ENCODE assay signal across 9 cellular contexts in genomic region chr11:112564228-112564955, GRCh38.
DNase-seq lines count a peak whose midpoint lies in the region; ATAC-seq and TF ChIP-seq lines count a peak whose summit lies in the region.
"Had no signal": no experiment of that assay in that cellular context is flagged by ENCODE, and none has a peak within 500 bp of the region (broad histone marks: within the 10 kb centered on the region; RNA-seq: fewer than 3 reads in every experiment).

No MANE protein-coding gene starts in this region.

- no peak overlapping the region for H3T11ph ChIP-seq in H9 (ENCODE audit: low read length)

- H4K5ac ChIP-seq in H9 (ENCODE audit: insufficient read length, low read depth, low read length), result no peak overlapping the region

- no peak overlapping the region for H4K8ac ChIP-seq in H9 (replicated peaks; ENCODE audit: insufficient read length, low read depth, low read length)

- H3K14ac ChIP-seq in H9 (ENCODE audit: insufficient read depth, low read length), result no peak overlapping the region

- H3K4me1 Mint-ChIP-seq in chondrocyte (ENCODE audit: low read depth) (peaks cover 30% of the 10 kb centered on the region), H9 (peaks cover 4 to 8% of the 10 kb centered on the region in 2 experiments; a peak in 2 of 4 replicates)

- intact Hi-C loops in left lung (cut with DNase I), result no loop called here
- intact Hi-C loops in testis (cut with DNase I; ENCODE audit: low total_unique reads), result no loop called here

- no peak overlapping the region for H3K23ac ChIP-seq in H9 (ENCODE audit: insufficient read length, low read depth, low read length)

- peak; percentile 90 for DNase-seq in LHCN-M2 (ENCODE audit: low read depth)
- no peak for DNase-seq in chondrocyte (ENCODE audit: low spot score)
- DNase-seq in left lung, result no peak
- DNase-seq in testis, result peak; percentile 18
- no peak for DNase-seq in BE2C
- DNase-seq in stimulated activated CD4-positive, alpha-beta T cell treated with anti-CD3 and anti-CD28 coated beads, Interleukin-2, amount 100 ng/mL, for 48 hours, result no peak
- DNase-seq in H9, result no peak
- DNase-seq: activated T-cell treated with anti-CD3 and anti-CD28 coated beads, Interleukin-2, amount 50 U/mL, for 24 hours; SHP77 treated with DMSO at 0.1 percent for 48 hours had no signal

- 33 to 40% methylated on average over 3 of the region's 3 CpGs for WGBS in testis, 2 donors
- WGBS in H9 (ENCODE audit: extremely low coverage, insufficient read length, low lambda C conversion rate), result no CpG with 5 or more reads among the region's 3 CpGs

- H3K4me3 ChIP-seq in left lung (no peak overlapping the region), testis (no peak overlapping the region), BE2C (ENCODE audit: low read depth, low read length) (no peak overlapping the region)

- H2BK120ac ChIP-seq in H9 (ENCODE audit: low read depth, low read length, poor library complexity, severe bottlenecking), result no peak overlapping the region

- H3K4me2 ChIP-seq in H9 (ENCODE audit: insufficient read depth, insufficient read length, low read length), result no peak overlapping the region

- no peaks in the 10 kb centered on the region for H3K9me3 Mint-ChIP-seq in chondrocyte (ENCODE audit: low read depth)
- no peaks in the 10 kb centered on the region for H3K9me3 Mint-ChIP-seq in H9
- H3K9me3 Mint-ChIP-seq: activated T-cell treated with anti-CD3 and anti-CD28 coated beads, Interleukin-2, amount 50 U/mL, for 24 hours had no signal

- no peak overlapping the region for H2BK12ac ChIP-seq in H9 (ENCODE audit: insufficient read length, low read depth, low read length)

- no peak overlapping the region for H3K4ac ChIP-seq in H9 (ENCODE audit: low read depth, low read length)

- H3K4me3 Mint-ChIP-seq in chondrocyte (ENCODE audit: unreplicated experiment) (no peak overlapping the region), H9 (no peak overlapping the region)
- H3K4me3 Mint-ChIP-seq: activated T-cell treated with anti-CD3 and anti-CD28 coated beads, Interleukin-2, amount 50 U/mL, for 24 hours had no signal

- H3K9ac ChIP-seq in H9 (ENCODE audit: extremely low read depth, insufficient read length, low read length), result no peak overlapping the region

- TF ChIP-seq CTCF in chondrocyte (IDR thresholded peaks at IDR 0.05) (no peak), left lung (IDR thresholded peaks at IDR 0.05) (no peak), testis (IDR thresholded peaks at IDR 0.05) (no peak), BE2C (IDR thresholded peaks at IDR 0.05; ENCODE audit: low read depth, low read length) (no peak), H9 (conservative IDR thresholded peaks at IDR 0.05) (no peak)

- H3K4me1 ChIP-seq in left lung (no peaks in the 10 kb centered on the region), testis (no peaks in the 10 kb centered on the region), BE2C (no peaks in the 10 kb centered on the region), H9 (ENCODE audit: insufficient read depth, low read length) (no peaks in the 10 kb centered on the region)

- H3K18ac ChIP-seq in H9 (ENCODE audit: insufficient read length, low read depth, low read length), result no peak overlapping the region

- H3K36me3 ChIP-seq in left lung, result no peaks in the 10 kb centered on the region
- H3K36me3 ChIP-seq in testis (ENCODE audit: low read depth, missing control alignments), result no peaks in the 10 kb centered on the region
- H3K36me3 ChIP-seq in BE2C, result no peaks in the 10 kb centered on the region

- no peak overlapping the region for H2AK5ac ChIP-seq in H9 (ENCODE audit: insufficient read length, low read length)

- no peak overlapping the region for H3K56ac ChIP-seq in H9 (ENCODE audit: insufficient read length, low read depth, low read length)

- no peaks in the 10 kb centered on the region for H3K79me1 ChIP-seq in H9 (ENCODE audit: insufficient read depth, low read depth, low read length, poor library complexity, severe bottlenecking)

- H3K27ac Mint-ChIP-seq in chondrocyte (ENCODE audit: unreplicated experiment) (peak overlapping the region; percentile 20), H9 (peak overlapping the region in 1 of 3 experiments; percentile 19; a peak in 2 of 7 replicates)
- H3K27ac Mint-ChIP-seq: activated T-cell treated with anti-CD3 and anti-CD28 coated beads, Interleukin-2, amount 50 U/mL, for 24 hours had no signal

- no peaks in the 10 kb centered on the region for H4K20me1 ChIP-seq in H9 (ENCODE audit: control insufficient read depth, insufficient read depth, insufficient read length)

- no peak overlapping the region for H2BK5ac ChIP-seq in H9 (ENCODE audit: insufficient read length, low read length)

- H3K27me3 ChIP-seq in left lung (peaks cover 0 to 7% of the 10 kb centered on the region in 2 donors), testis (no peaks in the 10 kb centered on the region), BE2C (no peaks in the 10 kb centered on the region), H9 (ENCODE audit: insufficient read depth, low read length) (no peaks in the 10 kb centered on the region)

- no peak for TF ChIP-seq POLR2A in testis (IDR thresholded peaks at IDR 0.05)

- H3K27ac ChIP-seq in left lung, result no peak overlapping the region
- no peak overlapping the region for H3K27ac ChIP-seq in testis
- H3K27ac ChIP-seq in H9 (ENCODE audit: insufficient read length, low read depth, low read length), result no peak overlapping the region

- H3K27me3 Mint-ChIP-seq in chondrocyte (ENCODE audit: low read depth) (no peaks in the 10 kb centered on the region), H9 (ENCODE audit: low read depth) (peaks cover 2% of the 10 kb centered on the region; the same call in 1 of the 2 replicates)

- no peak overlapping the region for H2BK15ac ChIP-seq in H9 (ENCODE audit: low read depth, low read length)

- no peaks in the 10 kb centered on the region for H3K36me3 Mint-ChIP-seq in chondrocyte (ENCODE audit: low read depth)
- H3K36me3 Mint-ChIP-seq in H9 (ENCODE audit: insufficient read depth in 1 of 3, low read depth in 3 of 3), result no peaks in the 10 kb centered on the region

- no peaks in the 10 kb centered on the region for H3K9me3 ChIP-seq in left lung
- H3K9me3 ChIP-seq in testis, result no peaks in the 10 kb centered on the region
- no peaks in the 10 kb centered on the region for H3K9me3 ChIP-seq in BE2C
- no peaks in the 10 kb centered on the region for H3K9me3 ChIP-seq in H9 (ENCODE audit: control insufficient read depth, low read depth, low read length)

- H2AFZ ChIP-seq in H9 (ENCODE audit: low read length), result no peak overlapping the region

- H4K91ac ChIP-seq in H9 (ENCODE audit: insufficient read length, low read depth, low read length), result no peak overlapping the region

- ATAC-seq in left lung, result peak; percentile 78

- H2BK20ac ChIP-seq in H9 (ENCODE audit: low read depth, low read length, poor library complexity, severe bottlenecking), result no peak overlapping the region

- H3K23me2 ChIP-seq in H9 (ENCODE audit: insufficient read length, low read depth, low read length, poor library complexity, severe bottlenecking), result no peaks in the 10 kb centered on the region

- H3K79me2 ChIP-seq in H9 (ENCODE audit: insufficient read depth, low read length), result no peaks in the 10 kb centered on the region

Comparison
In these comparisons a context has a peak if more than half of its experiments do, and no peak if none do; other contexts are left out.
1. DNase-seq: peak in LHCN-M2 (single experiment) and testis (single experiment); none in chondrocyte (single experiment), left lung (0 of 2), BE2C (single experiment), stimulated activated CD4-positive, alpha-beta T cell treated with anti-CD3 and anti-CD28 coated beads, Interleukin-2, amount 100 ng/mL, for 48 hours (0 of 2) and H9 (single experiment).